In genomic region chr5:23411200-23411599, GRCh38 we compare ENCODE assay signal across 16 cellular contexts.
DNase-seq lines count a peak whose midpoint lies in the region; ATAC-seq and TF ChIP-seq lines count a peak whose summit lies in the region.
"Had no signal": no experiment of that assay in that cellular context is flagged by ENCODE, and none has a peak within 500 bp of the region (broad histone marks: within the 10 kb centered on the region; RNA-seq: fewer than 3 reads in every experiment).

No MANE protein-coding gene starts in this region.

- H4K20me1 ChIP-seq in mammary epithelial cell (ENCODE audit: insufficient read depth, low read length) (no peaks in the 10 kb centered on the region), OCI-LY7 (ENCODE audit: insufficient read depth, low read length) (no peaks in the 10 kb centered on the region)

- H3K36me3 Mint-ChIP-seq in MCF 10A (ENCODE audit: insufficient read depth, unreplicated experiment) (peaks cover 5% of the 10 kb centered on the region), glutamatergic neuron (ENCODE audit: unreplicated experiment) (no peaks in the 10 kb centered on the region)

- H3K79me2 ChIP-seq in mammary epithelial cell (ENCODE audit: insufficient read depth, low read length): no peaks in the 10 kb centered on the region
- no peaks in the 10 kb centered on the region for H3K79me2 ChIP-seq in OCI-LY7 (ENCODE audit: insufficient read depth, low read depth, low read length)

- 92% methylated on average over 8 of the region's 17 CpGs for WGBS in mammary epithelial cell (ENCODE audit: low coverage, missing lambda C conversion rate)

- no peaks in the 10 kb centered on the region for H3K27me3 Mint-ChIP-seq in MCF 10A (ENCODE audit: insufficient read depth, unreplicated experiment)
- no peaks in the 10 kb centered on the region for H3K27me3 Mint-ChIP-seq in glutamatergic neuron (ENCODE audit: unreplicated experiment)

- H2AFZ ChIP-seq in mammary epithelial cell (ENCODE audit: low read depth, low read length) (no peak overlapping the region), OCI-LY7 (ENCODE audit: low read length) (no peak overlapping the region)

- BruUV-seq in MCF 10A (replicated peaks; lab: Mats Ljungman, UMichigan) (no TSS peak), mammary epithelial cell (replicated peaks; lab: Mats Ljungman, UMichigan) (no TSS peak), OCI-LY7 (replicated peaks; lab: Mats Ljungman, UMichigan) (no TSS peak)

- no peak overlapping the region for H3K9ac ChIP-seq in mammary epithelial cell (ENCODE audit: insufficient read depth, low read length)

- TF ChIP-seq CTCF in MCF 10A (IDR thresholded peaks at IDR 0.05; ENCODE audit: unreplicated experiment) (no peak), mammary epithelial cell (conservative IDR thresholded peaks at IDR 0.05 in 1 of 2, IDR thresholded peaks at IDR 0.05 in 1 of 2; ENCODE audit: extremely low read depth in 1 of 2, insufficient read depth in 1 of 2, low read depth in 1 of 2, low read length in 2 of 2) (no peak), glutamatergic neuron (IDR thresholded peaks at IDR 0.05; ENCODE audit: partially characterized antibody, unreplicated experiment) (no peak), OCI-LY7 (conservative IDR thresholded peaks at IDR 0.05; ENCODE audit: low read length) (no peak)

- H3K9me3 Mint-ChIP-seq in MCF 10A (ENCODE audit: unreplicated experiment): no peaks in the 10 kb centered on the region
- H3K9me3 Mint-ChIP-seq in glutamatergic neuron (ENCODE audit: unreplicated experiment): peaks cover 2% of the 10 kb centered on the region

- H3K4me1 ChIP-seq in mammary epithelial cell (ENCODE audit: insufficient read depth, low read length) (peaks cover 8% of the 10 kb centered on the region), OCI-LY7 (ENCODE audit: insufficient read depth, low read length, poor library complexity, severe bottlenecking) (no peaks in the 10 kb centered on the region)
- H3K4me1 ChIP-seq: Caco-2 had no signal

- CTCF ChIA-PET in MCF 10A (lab: Yijun Ruan, JAX): interaction anchor here (1.0 kb wide), 1 partner anchor 122 kb away, joined by 3 read pairs; no protein-coding TSS in a partner anchor
- CTCF ChIA-PET in mammary epithelial cell (lab: Charles Lee; ENCODE audit: low non-redundant PET): no interaction called here
- CTCF ChIA-PET in OCI-LY7 (lab: Charles Lee; ENCODE audit: unreplicated experiment): no interaction called here

- H3K27ac Mint-ChIP-seq in MCF 10A (ENCODE audit: low read depth, unreplicated experiment) (peak overlapping the region; percentile 62), glutamatergic neuron (ENCODE audit: unreplicated experiment) (peak overlapping the region; percentile 76)

- H3K4me1 Mint-ChIP-seq in MCF 10A (ENCODE audit: insufficient read depth, unreplicated experiment) (peaks cover 13% of the 10 kb centered on the region), glutamatergic neuron (ENCODE audit: low read depth, unreplicated experiment) (peaks cover 20% of the 10 kb centered on the region)

- H3K36me3 ChIP-seq in mammary epithelial cell (ENCODE audit: insufficient read depth, low read length) (no peaks in the 10 kb centered on the region), OCI-LY7 (ENCODE audit: insufficient read depth, low read length) (no peaks in the 10 kb centered on the region)

- H3K27ac ChIP-seq in mammary epithelial cell (ENCODE audit: insufficient read depth, low read depth, low read length): no peak overlapping the region
- no peak overlapping the region for H3K27ac ChIP-seq in OCI-LY7 (ENCODE audit: low read depth, low read length, poor library complexity, severe bottlenecking)
- H3K27ac ChIP-seq: C4-2B had no signal

- POLR2A ChIA-PET in MCF 10A (lab: Yijun Ruan, JAX): interaction anchor here (0.7 to 1.2 kb wide), 2 partner anchors 8 to 373 kb away, joined by 3 read pairs; no protein-coding TSS in a partner anchor
- POLR2A ChIA-PET in OCI-LY7 (lab: Charles Lee): no interaction called here

- dilution Hi-C loops in mammary epithelial cell (cut with HindIII; ENCODE audit: low sequenced_read_pairs): no loop called here

- no peaks in the 10 kb centered on the region for H3K9me2 ChIP-seq in OCI-LY7 (ENCODE audit: insufficient read depth, low read length)

- no peaks in the 10 kb centered on the region for H3K9me3 ChIP-seq in mammary epithelial cell (replicated peaks; ENCODE audit: insufficient read depth, low read length)
- no peaks in the 10 kb centered on the region for H3K9me3 ChIP-seq in OCI-LY7 (ENCODE audit: low read length)
- H3K9me3 ChIP-seq: Caco-2 had no signal

- H3K4me2 ChIP-seq in mammary epithelial cell (ENCODE audit: insufficient read depth, low read depth, low read length) (no peak overlapping the region), OCI-LY7 (ENCODE audit: low read length) (no peak overlapping the region)

- no peak for DNase-seq in MCF 10A (ENCODE audit: unreplicated experiment)
- DNase-seq in mammary epithelial cell: no peak
- DNase-seq in NCI-H774 (lab: John Stamatoyannopoulos, UW): peak; percentile 72
- no peak for DNase-seq in glutamatergic neuron
- DNase-seq in MV-4-11 (lab: John Stamatoyannopoulos, UW): no peak
- DNase-seq in OCI-LY7 (ENCODE audit: low spot score): no peak
- DNase-seq: Caco-2, GOT3, NCI-H1417, NCI-H2029, NCI-H446, T-helper 1 cell had no signal

- H3K4me3 ChIP-seq in mammary epithelial cell (replicated peaks in 1 of 3; ENCODE audit: insufficient read depth in 1 of 3, low read depth in 2 of 3, low read length in 3 of 3) (no peak overlapping the region), OCI-LY7 (ENCODE audit: low read depth, low read length, poor library complexity, severe bottlenecking) (no peak overlapping the region)
- H3K4me3 ChIP-seq: K562 had no signal

- H3K27me3 ChIP-seq in mammary epithelial cell (ENCODE audit: insufficient read depth, low read length): no peaks in the 10 kb centered on the region

- intact Hi-C loops in MCF 10A (cut with micrococcal nuclease): no loop called here
- intact Hi-C loops in mammary epithelial cell (cut with micrococcal nuclease): no loop called here
- intact Hi-C loops in OCI-LY7 (cut with micrococcal nuclease; ENCODE audit: unreplicated experiment): no loop called here

- in situ Hi-C loops in mammary epithelial cell (cut with MboI; ENCODE audit: low sequenced_read_pairs in 2 of 2): no loop called here

- H3K4me3 Mint-ChIP-seq in MCF 10A (ENCODE audit: unreplicated experiment) (no peak overlapping the region), glutamatergic neuron (ENCODE audit: unreplicated experiment) (no peak overlapping the region)

- ATAC-seq in HG02798 (IDR thresholded peaks at IDR 0.05; ENCODE audit: poor library complexity, unreplicated experiment) (no peak), GM21529 (IDR thresholded peaks at IDR 0.05; ENCODE audit: unreplicated experiment) (no peak)
- ATAC-seq: K562 had no signal
